Comparison of ENCODE assay signal across 1 cellular context in genomic region chr16:69424053-69424934, GRCh38.
A peak's percentile ranks its signal among the peaks of the same experiment; 100 is the strongest.
TF ChIP-seq lines count a peak whose summit lies in the region.

A gene with protein sequence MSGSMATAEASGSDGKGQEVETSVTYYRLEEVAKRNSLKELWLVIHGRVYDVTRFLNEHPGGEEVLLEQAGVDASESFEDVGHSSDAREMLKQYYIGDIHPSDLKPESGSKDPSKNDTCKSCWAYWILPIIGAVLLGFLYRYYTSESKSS (plus strand): TSS chr16:69424619. CDS start chr16:69424684, 65 bp downstream.

TF ChIP-seq in HepG2, 621 proteins besides CTCF, POLR2A, EP300 and RAD21 (continued from another document and continues in another):
- TF ChIP-seq NRL (CRISPR knock-in tag; IDR thresholded peaks at IDR 0.05; ENCODE audit: borderline replicate concordance) (peak; percentile 91), SNAPC4 (CRISPR knock-in tag; IDR thresholded peaks at IDR 0.05) (no peak), ZSCAN20 (CRISPR knock-in tag; IDR thresholded peaks at IDR 0.05; ENCODE audit: borderline replicate concordance) (no peak), POLR2G (IDR thresholded peaks at IDR 0.05; ENCODE audit: low read depth, low read length) (peak; percentile 95), NCOA5 (CRISPR knock-in tag; IDR thresholded peaks at IDR 0.05) (no peak), ZSCAN22 (CRISPR knock-in tag; IDR thresholded peaks at IDR 0.05) (peak; percentile 50; the same call in 1 of the 2 replicates), ZNF33B (CRISPR knock-in tag; IDR thresholded peaks at IDR 0.05) (peak; percentile 35), SMAD3 (CRISPR knock-in tag; IDR thresholded peaks at IDR 0.05) (no peak), SNAPC2 (CRISPR knock-in tag; IDR thresholded peaks at IDR 0.05) (0 out of 2 replicates have a peak, but pooled peaks have one; percentile 58), TRIM24 (CRISPR knock-in tag; IDR thresholded peaks at IDR 0.05) (peak; percentile 22; the same call in 1 of the 2 replicates), AGO2 (optimal IDR thresholded peaks at IDR 0.05; ENCODE audit: low read depth, low read length) (peak; percentile 33), RARA (CRISPR knock-in tag; IDR thresholded peaks at IDR 0.05) (0 out of 2 replicates have a peak, but pooled peaks have one; percentile 50), TCF12 (IDR thresholded peaks at IDR 0.05) (no peak), TCF12 (CRISPR knock-in tag; IDR thresholded peaks at IDR 0.05) (no peak), CEBPB (IDR thresholded peaks at IDR 0.05; ENCODE audit: borderline replicate concordance, low read depth, low read length) (no peak), ETV6 (CRISPR knock-in tag; conservative IDR thresholded peaks at IDR 0.05) (peak; percentile 88; the same call in 1 of the 2 replicates), BORCS8-MEF2B (CRISPR knock-in tag; IDR thresholded peaks at IDR 0.05) (peak; percentile 65; the same call in 1 of the 2 replicates), SETDB1 (CRISPR knock-in tag; IDR thresholded peaks at IDR 0.05; ENCODE audit: borderline replicate concordance) (no peak), CBX5 (CRISPR knock-in tag; IDR thresholded peaks at IDR 0.05; ENCODE audit: borderline replicate concordance) (peak; percentile 20; the same call in 1 of the 2 replicates), AGO1 (IDR thresholded peaks at IDR 0.05; ENCODE audit: low read depth, low read length, poor library complexity, severe bottlenecking) (no peak), NFRKB (IDR thresholded peaks at IDR 0.05) (no peak), GFI1 (CRISPR knock-in tag; IDR thresholded peaks at IDR 0.05; ENCODE audit: borderline replicate concordance) (peak; percentile 78), PAX8 (CRISPR knock-in tag; IDR thresholded peaks at IDR 0.05; ENCODE audit: borderline replicate concordance) (no peak; the same call in 1 of the 2 replicates), DNMT3B (CRISPR knock-in tag; conservative IDR thresholded peaks at IDR 0.05) (peak; percentile 91; the same call in 1 of the 2 replicates), ZNF547 (CRISPR knock-in tag; IDR thresholded peaks at IDR 0.05) (peak; percentile 72; the same call in 1 of the 2 replicates), TFDP1 (CRISPR knock-in tag; IDR thresholded peaks at IDR 0.05; ENCODE audit: borderline replicate concordance) (peak; percentile 87), PBX3 (CRISPR knock-in tag; IDR thresholded peaks at IDR 0.05; ENCODE audit: borderline replicate concordance) (no peak), FOXA1 (IDR thresholded peaks at IDR 0.05) (no peak), FOXA1 (CRISPR knock-in tag; IDR thresholded peaks at IDR 0.05) (no peak), CERS6 (CRISPR knock-in tag; IDR thresholded peaks at IDR 0.05) (no peak), ZNF317 (CRISPR knock-in tag; IDR thresholded peaks at IDR 0.05) (peak; percentile 78), ZNF558 (CRISPR knock-in tag; IDR thresholded peaks at IDR 0.05; ENCODE audit: borderline replicate concordance) (no peak; the same call in 1 of the 2 replicates), BRD4 (CRISPR knock-in tag; IDR thresholded peaks at IDR 0.05) (peak; percentile 19; the same call in 1 of the 2 replicates), ZNF354B (CRISPR knock-in tag; IDR thresholded peaks at IDR 0.05) (no peak), YEATS2 (CRISPR knock-in tag; IDR thresholded peaks at IDR 0.05; ENCODE audit: borderline replicate concordance) (peak; percentile 94), ZFY (CRISPR knock-in tag; IDR thresholded peaks at IDR 0.05) (peak; percentile 81), MAZ (IDR thresholded peaks at IDR 0.05; ENCODE audit: borderline replicate concordance, low read depth, low read length) (no peak), MAZ (CRISPR knock-in tag; IDR thresholded peaks at IDR 0.05; ENCODE audit: low read depth) (peak; percentile 82), KDM5A (IDR thresholded peaks at IDR 0.05; ENCODE audit: borderline replicate concordance, low read length) (peak; percentile 84), DZIP1 (CRISPR knock-in tag; IDR thresholded peaks at IDR 0.05) (no peak), ATF4 (CRISPR knock-in tag; IDR thresholded peaks at IDR 0.05) (peak in 1 of 2 experiments; percentile 62; a peak in 2 of 4 replicates), ATF5 (CRISPR knock-in tag; IDR thresholded peaks at IDR 0.05; ENCODE audit: low read depth) (no peak; the same call in 1 of the 2 replicates)
- TF ChIP-seq, protein P1, sequence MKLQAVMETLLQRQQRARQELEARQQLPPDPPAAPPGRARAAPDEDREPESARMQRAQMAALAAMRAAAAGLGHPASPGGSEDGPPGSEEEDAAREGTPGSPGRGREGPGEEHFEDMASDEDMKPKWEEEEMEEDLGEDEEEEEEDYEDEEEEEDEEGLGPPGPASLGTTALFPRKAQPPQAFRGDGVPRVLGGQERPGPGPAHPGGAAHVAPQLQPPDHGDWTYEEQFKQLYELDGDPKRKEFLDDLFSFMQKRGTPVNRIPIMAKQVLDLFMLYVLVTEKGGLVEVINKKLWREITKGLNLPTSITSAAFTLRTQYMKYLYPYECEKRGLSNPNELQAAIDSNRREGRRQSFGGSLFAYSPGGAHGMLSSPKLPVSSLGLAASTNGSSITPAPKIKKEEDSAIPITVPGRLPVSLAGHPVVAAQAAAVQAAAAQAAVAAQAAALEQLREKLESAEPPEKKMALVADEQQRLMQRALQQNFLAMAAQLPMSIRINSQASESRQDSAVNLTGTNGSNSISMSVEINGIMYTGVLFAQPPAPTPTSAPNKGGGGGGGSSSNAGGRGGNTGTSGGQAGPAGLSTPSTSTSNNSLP (IDR thresholded peaks at IDR 0.05; ENCODE audit: low read depth, low read length), result 0 out of 2 replicates have a peak, but pooled peaks have one; percentile 11
- TF ChIP-seq, protein P2, sequence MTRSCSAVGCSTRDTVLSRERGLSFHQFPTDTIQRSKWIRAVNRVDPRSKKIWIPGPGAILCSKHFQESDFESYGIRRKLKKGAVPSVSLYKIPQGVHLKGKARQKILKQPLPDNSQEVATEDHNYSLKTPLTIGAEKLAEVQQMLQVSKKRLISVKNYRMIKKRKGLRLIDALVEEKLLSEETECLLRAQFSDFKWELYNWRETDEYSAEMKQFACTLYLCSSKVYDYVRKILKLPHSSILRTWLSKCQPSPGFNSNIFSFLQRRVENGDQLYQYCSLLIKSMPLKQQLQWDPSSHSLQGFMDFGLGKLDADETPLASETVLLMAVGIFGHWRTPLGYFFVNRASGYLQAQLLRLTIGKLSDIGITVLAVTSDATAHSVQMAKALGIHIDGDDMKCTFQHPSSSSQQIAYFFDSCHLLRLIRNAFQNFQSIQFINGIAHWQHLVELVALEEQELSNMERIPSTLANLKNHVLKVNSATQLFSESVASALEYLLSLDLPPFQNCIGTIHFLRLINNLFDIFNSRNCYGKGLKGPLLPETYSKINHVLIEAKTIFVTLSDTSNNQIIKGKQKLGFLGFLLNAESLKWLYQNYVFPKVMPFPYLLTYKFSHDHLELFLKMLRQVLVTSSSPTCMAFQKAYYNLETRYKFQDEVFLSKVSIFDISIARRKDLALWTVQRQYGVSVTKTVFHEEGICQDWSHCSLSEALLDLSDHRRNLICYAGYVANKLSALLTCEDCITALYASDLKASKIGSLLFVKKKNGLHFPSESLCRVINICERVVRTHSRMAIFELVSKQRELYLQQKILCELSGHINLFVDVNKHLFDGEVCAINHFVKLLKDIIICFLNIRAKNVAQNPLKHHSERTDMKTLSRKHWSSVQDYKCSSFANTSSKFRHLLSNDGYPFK (CRISPR knock-in tag; IDR thresholded peaks at IDR 0.05; ENCODE audit: borderline replicate concordance), result peak; percentile 86; the same call in 1 of the 2 replicates
